In genomic region chr6:158032354-158032733, GRCh38 we compare ENCODE assay signal across 1 cellular context.
TF ChIP-seq lines count a peak whose summit lies in the region.

No MANE protein-coding gene starts in this region.

TF ChIP-seq in K562, 482 proteins besides CTCF, POLR2A, EP300 and RAD21 (continued from another document):
- TF ChIP-seq NR2C2 (CRISPR knock-in tag; IDR thresholded peaks at IDR 0.05) (no peak), NR2C2 (tag; IDR thresholded peaks at IDR 0.05) (0 out of 2 replicates have a peak, but pooled peaks have one; percentile 17), POLR2G (IDR thresholded peaks at IDR 0.05; ENCODE audit: low read depth, low read length) (no peak)
